1 cellular context compared by ENCODE assay signal in genomic region chr2:15818186-15818795, GRCh38.
TF ChIP-seq lines count a peak whose summit lies in the region.

No MANE protein-coding gene starts in this region.

TF ChIP-seq in GM23338, 12 proteins besides CTCF, POLR2A, EP300 and RAD21 (continued from another document):
- TF ChIP-seq ZNF462 (CRISPR knock-in tag; IDR thresholded peaks at IDR 0.05) (no peak), CREB1 (CRISPR knock-in tag; IDR thresholded peaks at IDR 0.05; ENCODE audit: low read depth) (no peak), ZNF331 (CRISPR knock-in tag; IDR thresholded peaks at IDR 0.05; ENCODE audit: low read depth) (no peak), EZH2 (IDR thresholded peaks at IDR 0.05; ENCODE audit: low read depth, unreplicated experiment) (no peak), ZNF114 (CRISPR knock-in tag; IDR thresholded peaks at IDR 0.05) (no peak), STAT1 (IDR thresholded peaks at IDR 0.05; ENCODE audit: unreplicated experiment) (no peak), REST (IDR thresholded peaks at IDR 0.05; ENCODE audit: unreplicated experiment) (no peak), NANOG (IDR thresholded peaks at IDR 0.05; ENCODE audit: borderline replicate concordance) (no peak), JUNB (IDR thresholded peaks at IDR 0.05; ENCODE audit: unreplicated experiment) (no peak), ETS1 (IDR thresholded peaks at IDR 0.05) (no peak), EZH2phosphoT487 (IDR thresholded peaks at IDR 0.05; ENCODE audit: unreplicated experiment) (no peak)
